9 cellular contexts compared by ENCODE assay signal in genomic region chr1:110390692-110391232, GRCh38.
DNase-seq lines count a peak whose midpoint lies in the region; ATAC-seq lines count a peak whose summit lies in the region.
"Had no signal": no experiment of that assay in that cellular context is flagged by ENCODE, and none has a peak within 500 bp of the region (broad histone marks: within the 10 kb centered on the region; RNA-seq: fewer than 3 reads in every experiment).

Gene SLC16A4 (minus strand): TSS chr1:110391026. CDS start chr1:110389323, 1,703 bp downstream.

- peak within 1 kb of the TSS; percentile 67 to 81 for H3K9ac ChIP-seq in stomach smooth muscle (ENCODE audit: low read length in 2 of 2)

- peak within 1 kb of the TSS; percentile 71 for H3K27ac ChIP-seq in stomach smooth muscle (ENCODE audit: low read length)

- no peaks in the 10 kb centered on the region for H3K27me3 ChIP-seq in stomach smooth muscle (ENCODE audit: control insufficient read depth in 1 of 2, insufficient read depth in 2 of 2, low read length in 2 of 2)

- peak within 1 kb of the TSS; percentile 60 to 64 for H3K4me3 ChIP-seq in stomach smooth muscle (ENCODE audit: low read length in 2 of 2)

- H3K36me3 ChIP-seq in stomach smooth muscle (ENCODE audit: control insufficient read depth in 2 of 2, insufficient read depth in 2 of 2, low read length in 2 of 2), result peaks cover 0 to 8% of the 10 kb centered on the region in 2 donors

- H3K4me1 ChIP-seq in stomach smooth muscle (ENCODE audit: control insufficient read depth, insufficient read depth, low read length), result peaks cover 13% of the 10 kb centered on the region

- no peak for ATAC-seq in GM19463 (IDR thresholded peaks at IDR 0.05; ENCODE audit: unreplicated experiment)
- ATAC-seq in HG03432 (IDR thresholded peaks at IDR 0.05; ENCODE audit: unreplicated experiment), result no peak

- H3K9me3 ChIP-seq in stomach smooth muscle (ENCODE audit: control insufficient read depth in 2 of 2, low read length in 2 of 2), result no peaks in the 10 kb centered on the region

- DNase-seq in HK-2 (ENCODE audit: unreplicated experiment) (peak; percentile 30), cerebellar cortex (ENCODE audit: low spot score) (peak; percentile 87), kidney tubule cell (ENCODE audit: low spot score) (peak; percentile 74), NCI-H1436 treated with DMSO at 0.1 percent for 48 hours (lab: John Stamatoyannopoulos, UW) (no peak), GF-D8 (lab: John Stamatoyannopoulos, UW) (no peak)
- DNase-seq: activated naive CD4-positive, alpha-beta T cell had no signal

Comparison
In these comparisons a context has a peak if more than half of its experiments do, and no peak if none do; other contexts are left out.
1. DNase-seq: peak in HK-2 (single experiment), cerebellar cortex (single experiment) and kidney tubule cell (single experiment); none in NCI-H1436 treated with DMSO at 0.1 percent for 48 hours (single experiment) and GF-D8 (single experiment).